Comparison of ENCODE assay signal across 21 cellular contexts in genomic region chr5:95816341-95816740, GRCh38. TPM values are rescaled to one million over a fixed set of nuclear protein-coding genes. Genes with fewer than 3 reads are reported as not detected.
DNase-seq lines count a peak whose midpoint lies in the region; ATAC-seq lines count a peak whose summit lies in the region.
"Had no signal": no experiment of that assay in that cellular context is flagged by ENCODE, and none has a peak within 500 bp of the region (broad histone marks: within the 10 kb centered on the region; RNA-seq: fewer than 3 reads in every experiment).

No MANE protein-coding gene starts in this region.

- DNase-seq in activated naive CD4-positive, alpha-beta T cell treated with anti-CD3 and anti-CD28 coated beads, Interleukin-2, amount 10 ng/mL, durations not matched to agents 7 days and 5 days = no peak
- DNase-seq in T-cell = no peak
- DNase-seq in immature natural killer cell = no peak
- DNase-seq in NCI-H345 treated with DMSO at 0.1 percent for 48 hours (lab: John Stamatoyannopoulos, UW; ENCODE audit: unreplicated experiment) = no peak
- DNase-seq in Ammon's horn (ENCODE audit: low spot score) = no peak
- DNase-seq: activated CD8-positive, alpha-beta memory T cell treated with anti-CD3 and anti-CD28 coated beads, Interleukin-2, amount 10 ng/mL, durations not matched to agents 7 days and 5 days; activated naive CD4-positive, alpha-beta T cell treated with anti-CD3 and anti-CD28 coated beads, Interleukin-2, amount 50 U/mL, for 16 hours; Calu3; dermis blood vessel endothelial cell; erythroblast; left colon; NCI-H1930; RPMI8226; stimulated activated naive CD4-positive, alpha-beta T cell; upper lobe of right lung; WERI-Rb-1 had no signal

- H3K4me3 Mint-ChIP-seq in activated naive CD4-positive, alpha-beta T cell treated with anti-CD3 and anti-CD28 coated beads, Interleukin-2, amount 50 U/mL, for 24 hours = peak overlapping the region; percentile 90
- no peak overlapping the region for H3K4me3 Mint-ChIP-seq in activated naive CD4-positive, alpha-beta T cell treated with anti-CD3 and anti-CD28 coated beads, Interleukin-2, amount 10 ng/mL, durations not matched to agents 7 days and 5 days
- H3K4me3 Mint-ChIP-seq in T-cell (peak overlapping the region; percentile 98 to 99 (median 98)), immature natural killer cell (peak overlapping the region; percentile 98 to 100 (median 98))
- H3K4me3 Mint-ChIP-seq: activated CD8-positive, alpha-beta memory T cell treated with anti-CD3 and anti-CD28 coated beads, Interleukin-2, amount 10 ng/mL, durations not matched to agents 7 days and 5 days had no signal

- no peaks in the 10 kb centered on the region for H3K9me3 ChIP-seq in subcutaneous abdominal adipose tissue (ENCODE audit: control insufficient read depth in 5 of 5, low read length in 5 of 5)
- H3K9me3 ChIP-seq: breast epithelium, gastroesophageal sphincter, upper lobe of right lung had no signal

- H3K4me1 Mint-ChIP-seq in activated naive CD4-positive, alpha-beta T cell treated with anti-CD3 and anti-CD28 coated beads, Interleukin-2, amount 50 U/mL, for 24 hours = peaks cover 84% of the 10 kb centered on the region
- peaks cover 92% of the 10 kb centered on the region for H3K4me1 Mint-ChIP-seq in activated naive CD4-positive, alpha-beta T cell treated with anti-CD3 and anti-CD28 coated beads, Interleukin-2, amount 10 ng/mL, durations not matched to agents 7 days and 5 days
- peaks cover 88 to 93% (median 90%) of the 10 kb centered on the region in 3 donors for H3K4me1 Mint-ChIP-seq in T-cell
- peaks cover 89 to 90% of the 10 kb centered on the region in 2 donors for H3K4me1 Mint-ChIP-seq in immature natural killer cell

- H3K4me3 ChIP-seq in subcutaneous abdominal adipose tissue (ENCODE audit: low read depth in 1 of 5, low read length in 5 of 5) = no peak overlapping the region
- H3K4me3 ChIP-seq: breast epithelium, gastroesophageal sphincter, upper lobe of right lung had no signal

- H3K36me3 Mint-ChIP-seq in activated naive CD4-positive, alpha-beta T cell treated with anti-CD3 and anti-CD28 coated beads, Interleukin-2, amount 50 U/mL, for 24 hours = peaks cover 16% of the 10 kb centered on the region
- peaks cover 69% of the 10 kb centered on the region for H3K36me3 Mint-ChIP-seq in activated naive CD4-positive, alpha-beta T cell treated with anti-CD3 and anti-CD28 coated beads, Interleukin-2, amount 10 ng/mL, durations not matched to agents 7 days and 5 days
- peaks cover 41% of the 10 kb centered on the region for H3K36me3 Mint-ChIP-seq in T-cell
- H3K36me3 Mint-ChIP-seq in immature natural killer cell = peaks cover 28 to 49% (median 41%) of the 10 kb centered on the region in 3 donors

- H3K9me3 Mint-ChIP-seq in activated naive CD4-positive, alpha-beta T cell treated with anti-CD3 and anti-CD28 coated beads, Interleukin-2, amount 50 U/mL, for 24 hours = no peaks in the 10 kb centered on the region
- H3K9me3 Mint-ChIP-seq in activated naive CD4-positive, alpha-beta T cell treated with anti-CD3 and anti-CD28 coated beads, Interleukin-2, amount 10 ng/mL, durations not matched to agents 7 days and 5 days = no peaks in the 10 kb centered on the region
- H3K9me3 Mint-ChIP-seq in T-cell = no peaks in the 10 kb centered on the region
- H3K9me3 Mint-ChIP-seq in immature natural killer cell = no peaks in the 10 kb centered on the region

- no peaks in the 10 kb centered on the region for H3K27me3 ChIP-seq in subcutaneous abdominal adipose tissue (ENCODE audit: control insufficient read depth in 5 of 5, insufficient read depth in 4 of 5, low read length in 5 of 5)
- H3K27me3 ChIP-seq: breast epithelium, gastroesophageal sphincter, upper lobe of right lung had no signal

- no peaks in the 10 kb centered on the region for H3K27me3 Mint-ChIP-seq in activated naive CD4-positive, alpha-beta T cell treated with anti-CD3 and anti-CD28 coated beads, Interleukin-2, amount 50 U/mL, for 24 hours
- no peaks in the 10 kb centered on the region for H3K27me3 Mint-ChIP-seq in activated naive CD4-positive, alpha-beta T cell treated with anti-CD3 and anti-CD28 coated beads, Interleukin-2, amount 10 ng/mL, durations not matched to agents 7 days and 5 days
- no peaks in the 10 kb centered on the region for H3K27me3 Mint-ChIP-seq in T-cell
- peaks cover 3 to 4% (median 3%) of the 10 kb centered on the region in 3 donors for H3K27me3 Mint-ChIP-seq in immature natural killer cell (ENCODE audit: low read depth in 3 of 3)
- H3K27me3 Mint-ChIP-seq: activated CD8-positive, alpha-beta memory T cell treated with anti-CD3 and anti-CD28 coated beads, Interleukin-2, amount 10 ng/mL, durations not matched to agents 7 days and 5 days had no signal

- POLR2A ChIA-PET in T-cell (lab: Charles Lee) = interaction anchor here in 1 of 2 donors (0.6 kb wide), 1 partner anchor 143 kb away, joined by 3 read pairs; no protein-coding TSS in a partner anchor

- peak overlapping the region; percentile 37 for H3K27ac ChIP-seq in subcutaneous abdominal adipose tissue (ENCODE audit: low read depth, low read length)
- H3K27ac ChIP-seq: breast epithelium, gastroesophageal sphincter, upper lobe of right lung, WERI-Rb-1 had no signal

- peaks cover 14 to 64% (median 50%) of the 10 kb centered on the region in 5 donors for H3K4me1 ChIP-seq in subcutaneous abdominal adipose tissue (ENCODE audit: control insufficient read depth in 5 of 5, insufficient read depth in 5 of 5, low read length in 5 of 5)

- H3K36me3 ChIP-seq in subcutaneous abdominal adipose tissue (ENCODE audit: control insufficient read depth in 5 of 5, insufficient read depth in 5 of 5, low read length in 5 of 5) = peaks cover 11 to 47% (median 42%) of the 10 kb centered on the region in 5 donors
- H3K36me3 ChIP-seq: breast epithelium, WERI-Rb-1 had no signal

- ATAC-seq in T-cell (replicated peaks in 1 of 4) = no peak
- no peak for ATAC-seq in GM19328 (IDR thresholded peaks at IDR 0.05; ENCODE audit: unreplicated experiment)
- ATAC-seq: activated CD8-positive, alpha-beta memory T cell treated with anti-CD3 and anti-CD28 coated beads, Interleukin-2, amount 10 ng/mL, durations not matched to agents 7 days and 5 days; gastroesophageal sphincter; upper lobe of right lung had no signal

- peak overlapping the region; percentile 97 for H3K27ac Mint-ChIP-seq in activated naive CD4-positive, alpha-beta T cell treated with anti-CD3 and anti-CD28 coated beads, Interleukin-2, amount 50 U/mL, for 24 hours
- no peak overlapping the region for H3K27ac Mint-ChIP-seq in activated naive CD4-positive, alpha-beta T cell treated with anti-CD3 and anti-CD28 coated beads, Interleukin-2, amount 10 ng/mL, durations not matched to agents 7 days and 5 days
- peak overlapping the region; percentile 91 to 97 for H3K27ac Mint-ChIP-seq in T-cell
- H3K27ac Mint-ChIP-seq in immature natural killer cell = peak overlapping the region; percentile 88 to 98 (median 94)

- CTCF ChIA-PET in activated naive CD4-positive, alpha-beta T cell treated with anti-CD3 and anti-CD28 coated beads, Interleukin-2, amount 10 ng/mL, durations not matched to agents 7 days and 5 days (lab: Charles Lee) = interaction anchor here (1.0 to 1.2 kb wide), 2 partner anchors 18 to 35 kb away, joined by 3 to 6 read pairs; no protein-coding TSS in a partner anchor
- CTCF ChIA-PET in T-cell (lab: Charles Lee) = interaction anchor here (0.6 to 3.0 kb wide), 4 partner anchors 7 to 35 kb away, joined by 3 to 18 read pairs (median 9); no protein-coding TSS in a partner anchor

- no peak overlapping the region for H3K9ac ChIP-seq in subcutaneous abdominal adipose tissue (ENCODE audit: low read length in 5 of 5)

RNA-seq across cellular contexts. Expression of gene GLRX, which starts 6.2 kb away (rescaled TPM):
- 10 to 100 TPM; 27.6 to 73.3 (median 56.8) TPM for total RNA-seq in T-cell
- 100 to 1,000 TPM; 261 to 295 (median 263) TPM for polyA plus RNA-seq in immature natural killer cell
